ENCODE assay signal across 8 cellular contexts in the genomic region with DNA sequence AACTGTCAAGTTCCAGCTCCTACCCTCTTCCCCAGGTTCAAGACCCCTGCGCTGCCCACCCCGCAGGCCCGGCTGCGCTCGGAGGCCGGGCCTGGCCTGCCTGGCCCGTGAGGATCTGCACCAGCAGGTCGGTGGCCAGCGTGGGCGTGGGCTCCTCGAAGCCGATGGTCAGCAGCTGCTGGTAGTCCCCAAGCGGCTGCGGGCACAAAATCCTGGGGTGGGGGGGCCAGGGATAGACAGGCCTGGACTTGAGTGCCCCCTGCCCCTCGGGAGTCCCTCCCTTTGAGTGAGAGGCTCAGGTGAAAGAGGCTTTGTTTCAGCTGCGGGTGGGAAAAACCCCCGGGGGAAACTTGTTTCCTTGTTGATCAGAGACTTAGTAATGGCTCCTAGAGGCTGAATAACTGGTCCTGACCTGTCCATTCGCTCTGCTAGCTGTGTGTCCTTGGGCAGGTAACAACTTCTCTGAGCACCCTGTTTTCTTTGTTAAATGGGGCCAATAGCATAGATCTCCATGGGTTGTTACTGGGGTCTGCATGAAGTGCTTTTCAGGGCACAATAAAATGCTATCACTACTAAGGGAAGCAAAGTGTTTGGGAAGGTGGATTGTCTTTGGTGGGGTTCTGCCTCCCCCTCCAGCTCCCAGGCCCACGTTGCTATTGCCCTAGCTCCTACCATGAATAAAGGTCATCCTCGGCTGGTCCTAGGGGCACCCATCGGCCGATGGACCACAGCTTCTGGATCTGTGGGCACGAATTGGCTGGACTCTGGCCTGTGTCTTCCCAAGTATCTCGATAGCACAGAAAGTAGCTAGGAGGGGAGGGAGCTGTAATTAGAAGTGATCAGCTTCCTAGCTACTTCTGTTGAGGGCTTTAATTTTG. TPM values are rescaled to one million over a fixed set of nuclear protein-coding genes. Genes with fewer than 3 reads are reported as not detected.
DNase-seq lines count a peak whose midpoint lies in the region; ATAC-seq and TF ChIP-seq lines count a peak whose summit lies in the region.

No MANE protein-coding gene starts in this region.

- no peaks in the 10 kb centered on the region for H3K9me2 ChIP-seq in OCI-LY7 (ENCODE audit: insufficient read depth, low read length)

- no peaks in the 10 kb centered on the region for H3K9me3 ChIP-seq in BLaER1 treated with 17β-estradiol and CSF1 and Interleukin-3, amounts not matched to agents 10 nM and 100 nM (replicated peaks in 1 of 11)
- H3K9me3 ChIP-seq in OCI-LY7 (ENCODE audit: low read length) (no peaks in the 10 kb centered on the region), tibial nerve (no peaks in the 10 kb centered on the region)

- POLR2A ChIA-PET in OCI-LY7 (lab: Charles Lee), result interaction anchor here (1.1 kb wide), 1 partner anchor 130 kb away, joined by 3 read pairs; the partner anchor contains the start of gene DCAF15

- peak overlapping the region; percentile 87 to 99 (median 96) for H3K4me2 ChIP-seq in BLaER1 treated with 17β-estradiol and CSF1 and Interleukin-3, amounts not matched to agents 10 nM and 100 nM
- H3K4me2 ChIP-seq in OCI-LY7 (ENCODE audit: low read length) (peak overlapping the region; percentile 90), mesendoderm (ENCODE audit: low read length) (peak overlapping the region; percentile 87)

- H3K79me2 ChIP-seq in OCI-LY7 (ENCODE audit: insufficient read depth, low read depth, low read length) (no peaks in the 10 kb centered on the region), mesendoderm (ENCODE audit: control insufficient read depth, insufficient read depth, low read length) (no peaks in the 10 kb centered on the region)

- peaks cover 4 to 29% (median 21%) of the 10 kb centered on the region in 11 experiments; a peak in 21 of 22 replicates for H3K36me3 ChIP-seq in BLaER1 treated with 17β-estradiol and CSF1 and Interleukin-3, amounts not matched to agents 10 nM and 100 nM
- H3K36me3 ChIP-seq in OCI-LY7 (ENCODE audit: insufficient read depth, low read length) (peaks cover 20% of the 10 kb centered on the region; the same call in 1 of the 2 replicates), mesendoderm (ENCODE audit: control insufficient read depth, insufficient read depth, low read length) (no peaks in the 10 kb centered on the region), tibial nerve (peaks cover 0 to 6% (median 0%) of the 10 kb centered on the region in 3 donors)

- no peak overlapping the region for H3K23ac ChIP-seq in mesendoderm (ENCODE audit: low read length)

- peak overlapping the region; percentile 69 to 88 (median 81) for H3K9ac ChIP-seq in BLaER1 treated with 17β-estradiol and CSF1 and Interleukin-3, amounts not matched to agents 10 nM and 100 nM
- peak overlapping the region; percentile 77 for H3K9ac ChIP-seq in mesendoderm (ENCODE audit: low read length)

- no peak overlapping the region for H2BK5ac ChIP-seq in mesendoderm (ENCODE audit: low read length)

- peak overlapping the region; percentile 74 for H2AFZ ChIP-seq in OCI-LY7 (ENCODE audit: low read length)

- no peak overlapping the region for H3K18ac ChIP-seq in mesendoderm (ENCODE audit: low read length)

- peak overlapping the region; percentile 44 to 82 (median 63); a peak in 20 of 22 replicates for H3K27ac ChIP-seq in BLaER1 treated with 17β-estradiol and CSF1 and Interleukin-3, amounts not matched to agents 10 nM and 100 nM
- H3K27ac ChIP-seq in OCI-LY7 (ENCODE audit: low read depth, low read length, poor library complexity, severe bottlenecking), result no peak overlapping the region
- H3K27ac ChIP-seq in mesendoderm (ENCODE audit: low read depth, low read length), result no peak overlapping the region
- H3K27ac ChIP-seq in tibial nerve, result peak overlapping the region; percentile 58 to 97 (median 88)

- no peak for DNase-seq in OCI-LY7 (ENCODE audit: low spot score)
- peak; percentile 36 for DNase-seq in central memory CD4-positive, alpha-beta T cell
- no peak for DNase-seq in mesendoderm
- no peak for DNase-seq in tibial nerve (ENCODE audit: low spot score in 2 of 2)
- DNase-seq in SIG-M5 treated with dmso at 0.1 percent for 504 hours (lab: John Stamatoyannopoulos, UW; ENCODE audit: unreplicated experiment), result no peak
- DNase-seq in GDM1 (lab: John Stamatoyannopoulos, UW), result no peak

- peaks cover 29 to 51% (median 40%) of the 10 kb centered on the region in 10 experiments for H3K4me1 ChIP-seq in BLaER1 treated with 17β-estradiol and CSF1 and Interleukin-3, amounts not matched to agents 10 nM and 100 nM
- H3K4me1 ChIP-seq in OCI-LY7 (ENCODE audit: insufficient read depth, low read length, poor library complexity, severe bottlenecking) (peaks cover 19% of the 10 kb centered on the region), mesendoderm (ENCODE audit: control insufficient read depth, low read depth, low read length) (no peaks in the 10 kb centered on the region), tibial nerve (peaks cover 0 to 25% (median 10%) of the 10 kb centered on the region in 4 donors)

- TF ChIP-seq EP300 in tibial nerve (IDR thresholded peaks at IDR 0.05), result no peak

- no peak overlapping the region for H2BK120ac ChIP-seq in mesendoderm (ENCODE audit: low read depth, low read length)

- H4K5ac ChIP-seq in mesendoderm (ENCODE audit: low read length), result no peak overlapping the region

- no peak for TF ChIP-seq CTCF in OCI-LY7 (conservative IDR thresholded peaks at IDR 0.05; ENCODE audit: low read length)
- no peak for TF ChIP-seq CTCF in tibial nerve (IDR thresholded peaks at IDR 0.05)

- H3K79me1 ChIP-seq in mesendoderm (ENCODE audit: low read length), result no peaks in the 10 kb centered on the region

- CTCF ChIA-PET in OCI-LY7 (lab: Charles Lee; ENCODE audit: unreplicated experiment), result no interaction called here

- H4K20me1 ChIP-seq in BLaER1 treated with 17β-estradiol and CSF1 and Interleukin-3, amounts not matched to agents 10 nM and 100 nM, result 0 out of 22 replicates have a peak, but pooled peaks cover 0 to 10% (median 0%) of the 10 kb centered on the region in 11 experiments
- no peaks in the 10 kb centered on the region for H4K20me1 ChIP-seq in OCI-LY7 (ENCODE audit: insufficient read depth, low read length)

- no peak overlapping the region for H4K8ac ChIP-seq in mesendoderm (ENCODE audit: low read depth, low read length)

- no peak for TF ChIP-seq POLR2A in tibial nerve (IDR thresholded peaks at IDR 0.05)

- H2AK5ac ChIP-seq in mesendoderm (ENCODE audit: low read length), result no peak overlapping the region

- H3K4me3 ChIP-seq in BLaER1 treated with 17β-estradiol and CSF1 and Interleukin-3, amounts not matched to agents 10 nM and 100 nM, result peak overlapping the region; percentile 67 to 84 (median 73)
- H3K4me3 ChIP-seq in OCI-LY7 (ENCODE audit: low read depth, low read length, poor library complexity, severe bottlenecking) (peak overlapping the region; percentile 72), mesendoderm (ENCODE audit: low read length) (peak overlapping the region; percentile 57), tibial nerve (peak overlapping the region; percentile 45 to 80 (median 67))

- no TSS peak for BruUV-seq in OCI-LY7 (replicated peaks; lab: Mats Ljungman, UMichigan)

- intact Hi-C loops in OCI-LY7 (cut with micrococcal nuclease; ENCODE audit: unreplicated experiment), result loop anchor here (1.0 kb wide), 1 partner anchor 76 kb away; the partner anchor contains the start of gene RFX1

- H3K56ac ChIP-seq in mesendoderm (ENCODE audit: low read length), result peak overlapping the region; percentile 91

- no peak overlapping the region for H3K4ac ChIP-seq in mesendoderm (ENCODE audit: low read depth, low read length)

- H3K27me3 ChIP-seq in BLaER1 treated with 17β-estradiol and CSF1 and Interleukin-3, amounts not matched to agents 10 nM and 100 nM, result no peaks in the 10 kb centered on the region
- no peaks in the 10 kb centered on the region for H3K27me3 ChIP-seq in mesendoderm (ENCODE audit: insufficient read depth, low read length, poor library complexity)
- no peaks in the 10 kb centered on the region for H3K27me3 ChIP-seq in tibial nerve

- no CpG with 5 or more reads among the region's 24 CpGs for WGBS in mesendoderm (ENCODE audit: extremely low coverage, insufficient coverage, low lambda C conversion rate)
- WGBS in tibial nerve, 2 donors, result 17 to 36% methylated on average over 14 to 24 of the region's 24 CpGs

- ATAC-seq in GM21529 (IDR thresholded peaks at IDR 0.05; ENCODE audit: unreplicated experiment), result peak; percentile 18

- H2BK15ac ChIP-seq in mesendoderm (replicated peaks; ENCODE audit: low read depth), result no peak overlapping the region

RNA-seq across cellular contexts. Expression of gene C19orf67, which starts 3.5 kb away (rescaled TPM):
- 1.0 and 2.6 TPM in 2 replicates for total RNA-seq in OCI-LY7 (2014; rRNA removed; shearing (Covaris generic))
- total RNA-seq in OCI-LY7 (2022), result 0.55 and 1.4 TPM in 2 replicates
- polyA plus RNA-seq in mesendoderm (2013, experiment 1 of 2), result not detected
- polyA plus RNA-seq in mesendoderm (2013, experiment 2 of 2), result 0.10 TPM
- total RNA-seq in tibial nerve, result not detected

RNA-seq across cellular contexts. Expression of gene SAMD1, which starts 8.5 kb away (rescaled TPM):
- 116 and 128 TPM in 2 replicates for total RNA-seq in OCI-LY7 (2014; rRNA removed; shearing (Covaris generic))
- total RNA-seq in OCI-LY7 (2022), result 124 and 128 TPM in 2 replicates
- 50.8 TPM for polyA plus RNA-seq in mesendoderm (2013, experiment 1 of 2)
- polyA plus RNA-seq in mesendoderm (2013, experiment 2 of 2), result 57.8 TPM
- 10 to 100 TPM in 3 of 4 donors, 1 to 10 TPM in 1; 5.9 to 31.4 (median 19.0) TPM for total RNA-seq in tibial nerve

RNA-seq across cellular contexts. Expression of gene MISP3, which starts 9.4 kb away (rescaled TPM):
- 3.3 and 6.4 TPM in 2 replicates for total RNA-seq in OCI-LY7 (2014; rRNA removed; shearing (Covaris generic))
- 3.9 TPM in 2 replicates for total RNA-seq in OCI-LY7 (2022)
- 0.08 TPM for polyA plus RNA-seq in mesendoderm (2013, experiment 1 of 2)
- 0.10 TPM for polyA plus RNA-seq in mesendoderm (2013, experiment 2 of 2)
- total RNA-seq in tibial nerve, result 1 to 10 TPM; 1.8 to 7.8 (median 7.2) TPM

RNA-seq across cellular contexts. Expression of gene PALM3, which starts 20.2 kb away (rescaled TPM):
- 0.09 TPM in 1 of 2 replicates, not detected in the other for total RNA-seq in OCI-LY7 (2014; rRNA removed; shearing (Covaris generic))
- total RNA-seq in OCI-LY7 (2022), result not detected in 2 replicates
- 11.7 TPM for polyA plus RNA-seq in mesendoderm (2013, experiment 1 of 2)
- polyA plus RNA-seq in mesendoderm (2013, experiment 2 of 2), result 11.4 TPM
- total RNA-seq in tibial nerve, result 1 to 10 TPM in 1 of 4 donors, under 1 TPM in 3; 0.30 to 2.7 (median 0.53) TPM

RNA-seq across cellular contexts. Expression of gene PRKACA, which starts 35.5 kb away (rescaled TPM):
- total RNA-seq in OCI-LY7 (2014; rRNA removed; shearing (Covaris generic)), result 18.0 and 21.1 TPM in 2 replicates
- total RNA-seq in OCI-LY7 (2022), result 62.0 and 63.7 TPM in 2 replicates
- polyA plus RNA-seq in mesendoderm (2013, experiment 1 of 2), result 38.0 TPM
- 37.6 TPM for polyA plus RNA-seq in mesendoderm (2013, experiment 2 of 2)
- total RNA-seq in tibial nerve, result 10 to 100 TPM; 26.9 to 59.4 (median 41.3) TPM

Comparison
In these comparisons a context has a peak if more than half of its experiments do, and no peak if none do; other contexts are left out.
1. H3K27ac ChIP-seq: peak in BLaER1 treated with 17β-estradiol and CSF1 and Interleukin-3, amounts not matched to agents 10 nM and 100 nM (11 of 11) and tibial nerve (4 of 4); none in OCI-LY7 (single experiment) and mesendoderm (single experiment).
2. Peak in every context shown above with its lines, with median percentiles within 50 percentile points of each other: H3K4me2 ChIP-seq and H3K4me3 ChIP-seq.